In genomic region chr9:93432964-93433363, GRCh38 we compare ENCODE assay signal across 20 cellular contexts. TPM values are rescaled to one million over a fixed set of nuclear protein-coding genes. Genes with fewer than 3 reads are reported as not detected.
DNase-seq lines count a peak whose midpoint lies in the region; ATAC-seq, FAIRE-seq and TF ChIP-seq lines count a peak whose summit lies in the region.
"Had no signal": no experiment of that assay in that cellular context is flagged by ENCODE, and none has a peak within 500 bp of the region (broad histone marks: within the 10 kb centered on the region; RNA-seq: fewer than 3 reads in every experiment).

No MANE protein-coding gene starts in this region.

- peaks cover 5 to 13% of the 10 kb centered on the region in 2 donors for H3K36me3 Mint-ChIP-seq in stimulated activated naive B cell treated with anti-CD40 and anti-IgM and Interleukin-4, amounts not matched to agents 10 μg/mL and 1 μg/mL and 100 μg/mL, for 72 hours

- peaks cover 4% of the 10 kb centered on the region in 2 donors for H3K27me3 Mint-ChIP-seq in stimulated activated naive B cell treated with anti-CD40 and anti-IgM and Interleukin-4, amounts not matched to agents 10 μg/mL and 1 μg/mL and 100 μg/mL, for 72 hours

- TF ChIP-seq RAD21 in GM12878 (IDR thresholded peaks at IDR 0.05; ENCODE audit: insufficient read depth, low read depth, low read length) = no peak

- H3K4me3 ChIP-seq in GM12878 = no peak overlapping the region
- H3K4me3 ChIP-seq in right cardiac atrium (ENCODE audit: low read length) = no peak overlapping the region
- H3K4me3 ChIP-seq: A549, GM23338 had no signal

- SMC1A ChIA-PET in GM12878 (lab: Charles Lee; ENCODE audit: uncharacterized antibody, unreplicated experiment) = no interaction called here

- WGBS in GM12878 (ENCODE audit: insufficient coverage, insufficient replicate concordance, low lambda C conversion rate, missing lambda C conversion rate) = 0% methylated on average over 1 of the region's 1 CpG
- 91% methylated on average over 1 of the region's 1 CpG for WGBS in right cardiac atrium

- ATAC-seq in GM12878 (peak; percentile 47), right cardiac atrium (no peak)
- peak; percentile 71 to 74 for ATAC-seq in stimulated activated naive B cell treated with anti-CD40 and anti-IgM and Interleukin-4, amounts not matched to agents 10 μg/mL and 1 μg/mL and 100 μg/mL, for 72 hours (replicated peaks)
- ATAC-seq: A549, GM23338, HCT116 had no signal

- DNase-seq in SIG-M5 treated with dmso at 0.1 percent for 504 hours (lab: John Stamatoyannopoulos, UW; ENCODE audit: unreplicated experiment) = peak; percentile 6
- no peak for DNase-seq in SIG-M5 (lab: John Stamatoyannopoulos, UW)
- no peak for DNase-seq in GM12878 (ENCODE audit: low read depth, low spot score)
- DNase-seq in stimulated activated naive B cell treated with anti-CD40 and anti-IgM and Interleukin-4, amounts not matched to agents 10 μg/mL and 1 μg/mL and 100 μg/mL, for 72 hours = no peak
- DNase-seq in AG20443 (ENCODE audit: low spot score) = no peak
- no peak for DNase-seq in right cardiac atrium
- DNase-seq: 8988T; ACHN; C1 segment of cervical spinal cord; Calu3; CD4-positive, alpha-beta memory T cell; COR-L47; DMS53; DMS79 treated with DMSO at 0.1 percent for 48 hours; GF-D8; H9 had no signal

- H3K4me1 ChIP-seq in GM12878 (ENCODE audit: control insufficient read depth, insufficient read depth, low read length) (0 out of 2 replicates have a peak, but pooled peaks cover 3% of the 10 kb centered on the region), right cardiac atrium (ENCODE audit: control insufficient read depth, insufficient read depth, low read length) (no peaks in the 10 kb centered on the region)
- H3K4me1 ChIP-seq: A549 had no signal

- no peak for TF ChIP-seq EP300 in GM12878 (IDR thresholded peaks at IDR 0.05; ENCODE audit: borderline replicate concordance in 1 of 2, control insufficient read depth in 1 of 2, low read depth in 2 of 2, low read length in 2 of 2)

- H3K4me1 Mint-ChIP-seq in stimulated activated naive B cell treated with anti-CD40 and anti-IgM and Interleukin-4, amounts not matched to agents 10 μg/mL and 1 μg/mL and 100 μg/mL, for 72 hours = peaks cover 2 to 10% of the 10 kb centered on the region in 2 donors

- intact Hi-C loops in GM12878 (cut with micrococcal nuclease; ENCODE audit: unreplicated experiment) (no loop called here), right cardiac atrium (cut with DNase I) (no loop called here)

- H3K27ac ChIP-seq in GM12878 (ENCODE audit: control insufficient read depth, insufficient read depth) = no peak overlapping the region
- no peak overlapping the region for H3K27ac ChIP-seq in right cardiac atrium (ENCODE audit: low read length)
- H3K27ac ChIP-seq: A549 had no signal

- H3K9ac ChIP-seq in GM12878 (ENCODE audit: control insufficient read depth, insufficient read depth, low read length) = no peak overlapping the region

- CTCF ChIA-PET in GM12878 (lab: Yijun Ruan, JAX) = no interaction called here

- no peaks in the 10 kb centered on the region for H3K36me3 ChIP-seq in GM12878 (ENCODE audit: control insufficient read depth in 2 of 2, insufficient read depth in 2 of 2, low read length in 1 of 2)

- H2AFZ ChIP-seq in GM12878 (ENCODE audit: control insufficient read depth, low read depth, low read length) = no peak overlapping the region
- H2AFZ ChIP-seq: GM23338 had no signal

- H3K27me3 ChIP-seq in GM12878 (replicated peaks in 1 of 2; ENCODE audit: control insufficient read depth in 2 of 2, insufficient read depth in 2 of 2, low read length in 1 of 2) = no peaks in the 10 kb centered on the region
- no peaks in the 10 kb centered on the region for H3K27me3 ChIP-seq in right cardiac atrium (ENCODE audit: control insufficient read depth, insufficient read depth)

- no peaks in the 10 kb centered on the region for H3K9me3 Mint-ChIP-seq in stimulated activated naive B cell treated with anti-CD40 and anti-IgM and Interleukin-4, amounts not matched to agents 10 μg/mL and 1 μg/mL and 100 μg/mL, for 72 hours
- H3K9me3 Mint-ChIP-seq: GM23338, H9 had no signal

- no peak overlapping the region for H3K4me3 Mint-ChIP-seq in stimulated activated naive B cell treated with anti-CD40 and anti-IgM and Interleukin-4, amounts not matched to agents 10 μg/mL and 1 μg/mL and 100 μg/mL, for 72 hours
- H3K4me3 Mint-ChIP-seq: CD4-positive, alpha-beta memory T cell; GM23338; H9 had no signal

- no TSS peak for BruUV-seq in GM12878 (replicated peaks; lab: Mats Ljungman, UMichigan)

- POLR2A ChIA-PET in GM12878 (lab: Charles Lee) = no interaction called here

- RAD21 ChIA-PET in GM12878 (lab: Charles Lee; ENCODE audit: unreplicated experiment) = no interaction called here

- no peak for FAIRE-seq in GM12878 (lab: Jason Lieb, UNC)
- FAIRE-seq: A549, GM18507 had no signal

- H4K20me1 ChIP-seq in GM12878 (ENCODE audit: control insufficient read depth, insufficient read depth) = no peaks in the 10 kb centered on the region

- H3K9me3 ChIP-seq in GM12878 (replicated peaks; ENCODE audit: control insufficient read depth, insufficient read depth, low read length) (no peaks in the 10 kb centered on the region), right cardiac atrium (ENCODE audit: control insufficient read depth, low read length) (no peaks in the 10 kb centered on the region)
- H3K9me3 ChIP-seq: A549 had no signal

- TF ChIP-seq POLR2A in GM12878 (IDR thresholded peaks at IDR 0.05; ENCODE audit: low read depth, low read length) = no peak

- TF ChIP-seq CTCF in GM12878 (IDR thresholded peaks at IDR 0.05 in 2 of 3, conservative IDR thresholded peaks at IDR 0.05 in 1 of 3; ENCODE audit: control insufficient read depth in 2 of 3, extremely low read depth in 1 of 3, insufficient read depth in 1 of 3, low read depth in 3 of 3, low read length in 3 of 3) = no peak

- in situ Hi-C loops in GM12878 (cut with MboI) = no loop called here

- no peak overlapping the region for H3K4me2 ChIP-seq in GM12878 (ENCODE audit: control insufficient read depth, insufficient read depth)
- H3K4me2 ChIP-seq: A549, GM23338 had no signal

- no peak overlapping the region for H3K27ac Mint-ChIP-seq in stimulated activated naive B cell treated with anti-CD40 and anti-IgM and Interleukin-4, amounts not matched to agents 10 μg/mL and 1 μg/mL and 100 μg/mL, for 72 hours
- H3K27ac Mint-ChIP-seq: CD4-positive, alpha-beta memory T cell; GM23338; H9 had no signal

- H3K79me2 ChIP-seq in GM12878 (ENCODE audit: control insufficient read depth, insufficient read depth, low read length) = no peaks in the 10 kb centered on the region

TF ChIP-seq in GM12878, 131 proteins besides CTCF, POLR2A, EP300 and RAD21 (continues in another document):
- TF ChIP-seq HDGF (IDR thresholded peaks at IDR 0.05) (no peak), GATAD2B (conservative IDR thresholded peaks at IDR 0.05; ENCODE audit: low read depth) (no peak), YBX1 (IDR thresholded peaks at IDR 0.05) (no peak), SPI1 (IDR thresholded peaks at IDR 0.05; ENCODE audit: borderline replicate concordance, insufficient read depth, low read depth, low read length) (peak; percentile 73; the same call in 1 of the 2 replicates), ETV6 (conservative IDR thresholded peaks at IDR 0.05 in 1 of 2, IDR thresholded peaks at IDR 0.05 in 1 of 2; ENCODE audit: borderline replicate concordance in 1 of 2, low read depth in 1 of 2) (no peak)

RNA-seq across cellular contexts. Expression of gene FAM120A, which starts 18.5 kb away (rescaled TPM):
- total RNA-seq in GM12878 (2013; cell fraction: nucleolus; rRNA removed) = 141 and 148 TPM in 2 replicates
- 59.5 and 66.2 TPM in 2 replicates for total RNA-seq in GM12878 (2014; rRNA removed)
- 55.1 and 58.1 TPM in 2 replicates for total RNA-seq in GM12878 (2014; rRNA removed; fragmentation: Illumina TruSeq; extraction: Trizol)
- total RNA-seq in GM12878 (2021) = 87.1 and 89.6 TPM in 2 replicates
- 19.6 TPM for polyA plus RNA-seq in GM12878 (2011; ENCODE audit: low read depth)
- polyA plus RNA-seq in GM12878 (2011; rRNA removed) = 61.3 and 61.5 TPM in 2 replicates
- 52.7 and 56.0 TPM in 2 replicates for polyA plus RNA-seq in GM12878 (2011; cell fraction: cytosol; rRNA removed)
- 54.6 and 67.6 TPM in 2 replicates for polyA plus RNA-seq in GM12878 (2011; cell fraction: nucleus; rRNA removed)
- 35.7 and 45.8 TPM in 2 replicates for polyA plus RNA-seq in GM12878 (2012)
- polyA plus RNA-seq in GM12878 (2014; fragmentation: Illumina TruSeq; extraction: Trizol) = 55.4 and 65.6 TPM in 2 replicates
- polyA plus RNA-seq in GM12878 (2014; fragmentation: Nextera tagmentation; extraction: Ambion mirVana) = 10 to 100 TPM; 13.1 to 21.3 TPM
- 46.6 and 46.9 TPM in 2 replicates for polyA plus RNA-seq in GM12878 (2014; rRNA removed)
- 10 to 100 TPM; 23.9 to 25.6 TPM for polyA plus RNA-seq in GM12878 (2016; fragmentation: Nextera tagmentation; extraction: Ambion mirVana)
- 151 and 163 TPM in 2 replicates for polyA minus RNA-seq in GM12878 (2011; rRNA and poly(A)+ RNA removed)
- polyA minus RNA-seq in GM12878 (2011; cell fraction: cytosol; rRNA and poly(A)+ RNA removed) = 75.3 and 80.9 TPM in 2 replicates
- 73.5 and 109 TPM in 2 replicates for polyA minus RNA-seq in GM12878 (2011; cell fraction: nucleus; rRNA and poly(A)+ RNA removed)
- total RNA-seq in right cardiac atrium = 100 to 1,000 TPM in 1 of 4 donors, 10 to 100 TPM in 3; 77.8 to 111 (median 90.2) TPM
- polyA plus RNA-seq in right cardiac atrium = 42.3 TPM

RNA-seq across cellular contexts. Expression of gene FAM120AOS, which starts 20.4 kb away (rescaled TPM):
- total RNA-seq in GM12878 (2013; cell fraction: nucleolus; rRNA removed) = 45.1 and 45.8 TPM in 2 replicates
- total RNA-seq in GM12878 (2014; rRNA removed) = 28.9 and 32.3 TPM in 2 replicates
- total RNA-seq in GM12878 (2014; rRNA removed; fragmentation: Illumina TruSeq; extraction: Trizol) = 30.9 and 33.6 TPM in 2 replicates
- total RNA-seq in GM12878 (2021) = 32.3 and 35.6 TPM in 2 replicates
- polyA plus RNA-seq in GM12878 (2011; ENCODE audit: low read depth) = 12.3 TPM
- polyA plus RNA-seq in GM12878 (2011; rRNA removed) = 29.8 and 36.6 TPM in 2 replicates
- polyA plus RNA-seq in GM12878 (2011; cell fraction: cytosol; rRNA removed) = 19.7 and 19.9 TPM in 2 replicates
- 17.3 and 17.7 TPM in 2 replicates for polyA plus RNA-seq in GM12878 (2011; cell fraction: nucleus; rRNA removed)
- polyA plus RNA-seq in GM12878 (2012) = 21.7 and 27.0 TPM in 2 replicates
- polyA plus RNA-seq in GM12878 (2014; fragmentation: Illumina TruSeq; extraction: Trizol) = 43.5 and 48.4 TPM in 2 replicates
- 10 to 100 TPM; 15.9 to 18.8 TPM for polyA plus RNA-seq in GM12878 (2014; fragmentation: Nextera tagmentation; extraction: Ambion mirVana)
- polyA plus RNA-seq in GM12878 (2014; rRNA removed) = 35.0 and 39.6 TPM in 2 replicates
- polyA plus RNA-seq in GM12878 (2016; fragmentation: Nextera tagmentation; extraction: Ambion mirVana) = 10 to 100 TPM; 52.1 to 55.1 TPM
- polyA minus RNA-seq in GM12878 (2011; rRNA and poly(A)+ RNA removed) = 17.0 and 22.8 TPM in 2 replicates
- 6.9 and 8.4 TPM in 2 replicates for polyA minus RNA-seq in GM12878 (2011; cell fraction: cytosol; rRNA and poly(A)+ RNA removed)
- polyA minus RNA-seq in GM12878 (2011; cell fraction: nucleus; rRNA and poly(A)+ RNA removed) = 16.8 and 25.6 TPM in 2 replicates
- total RNA-seq in right cardiac atrium = 10 to 100 TPM; 38.2 to 45.6 (median 41.2) TPM
- 39.8 TPM for polyA plus RNA-seq in right cardiac atrium

Comparison
In these comparisons a context has a peak if more than half of its experiments do, and no peak if none do; other contexts are left out.
1. ATAC-seq: peak in GM12878 (single experiment) and stimulated activated naive B cell treated with anti-CD40 and anti-IgM and Interleukin-4, amounts not matched to agents 10 μg/mL and 1 μg/mL and 100 μg/mL, for 72 hours (2 of 2); none in right cardiac atrium (0 of 2).